8 cellular contexts compared by ENCODE assay signal in the genomic region with DNA sequence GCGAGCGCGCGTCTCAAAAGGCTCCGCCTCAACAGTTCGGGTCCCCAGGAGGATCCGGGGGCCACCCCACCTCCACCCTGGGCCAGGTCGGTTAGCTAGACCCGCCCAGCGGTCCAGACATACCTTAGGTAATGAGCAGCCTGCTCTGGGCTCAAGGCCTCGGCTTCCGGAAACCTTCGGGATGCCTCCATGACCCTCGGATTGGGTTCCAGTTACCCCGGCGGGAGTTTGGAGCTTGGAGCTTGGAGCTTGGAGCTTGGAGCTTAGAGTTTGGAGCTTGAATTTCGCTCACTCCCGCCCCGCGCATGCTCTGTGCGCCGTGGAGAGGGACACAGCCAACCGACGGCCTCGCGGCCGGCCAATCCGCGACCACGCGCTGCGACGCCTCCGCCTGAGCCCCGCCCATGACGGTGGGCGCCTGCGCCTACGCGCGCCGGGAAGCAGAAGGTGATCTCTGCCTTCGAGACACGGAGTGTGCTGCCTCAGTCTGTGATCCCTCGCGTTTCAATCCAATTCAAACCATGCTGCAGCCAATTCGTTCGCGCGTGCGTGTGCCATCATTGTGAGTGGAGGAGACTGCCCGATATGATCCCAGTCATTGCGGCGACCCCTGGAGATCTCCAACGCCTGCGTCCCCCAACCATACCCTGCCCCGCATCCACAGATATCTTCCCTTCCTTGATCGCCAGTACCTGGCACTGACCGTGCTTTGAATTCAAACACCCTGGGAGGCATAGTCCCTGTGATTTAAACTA. TPM values are rescaled to one million over a fixed set of nuclear protein-coding genes. Genes with fewer than 3 reads are reported as not detected.
DNase-seq lines count a peak whose midpoint lies in the region; ATAC-seq, FAIRE-seq and TF ChIP-seq lines count a peak whose summit lies in the region.

Gene ERCC6L, minus strand, starts transcription at position 307 of the 755 bp plus-strand sequence. Its CDS starts 116 bp downstream, at position 191.

- H3K9me3 ChIP-seq in left ventricle myocardium inferior (replicated peaks) (no peaks in the 10 kb centered on the region), psoas muscle (no peaks in the 10 kb centered on the region)

- H3K4me3 ChIP-seq in GM12875 (ENCODE audit: low read depth, low read length) (peak within 1 kb of the TSS; percentile 65), left ventricle myocardium inferior (peak within 1 kb of the TSS; percentile 60), psoas muscle (peak within 1 kb of the TSS; percentile 54)

- WGBS in psoas muscle, 3 donors = 1 to 26% (median 1%) methylated on average over 19 to 59 of the region's 59 CpGs

- peak; percentile 75 for DNase-seq in NCI-H128 (lab: John Stamatoyannopoulos, UW; ENCODE audit: unreplicated experiment)
- DNase-seq in amniotic stem cell (lab: John Stamatoyannopoulos, UW) = peak; percentile 25
- DNase-seq in left ventricle myocardium inferior = peak; percentile 85
- peak; percentile 85 to 94 for DNase-seq in psoas muscle
- DNase-seq in urothelium cell line (ENCODE audit: low spot score) = peak; percentile 95

- peaks cover 7% of the 10 kb centered on the region for H3K36me3 Mint-ChIP-seq in T-helper 1 cell treated with Interleukin-12 subunit alpha and Interleukin-12 subunit beta and Interleukin-4 antibody, amounts not matched to agents 30 μg/mL and 1 μg/mL, for 36 hours (ENCODE audit: low read depth)

- intact Hi-C loops in left ventricle myocardium inferior (cut with micrococcal nuclease) (no loop called here), psoas muscle (cut with DNase I) (no loop called here)

- no peak for TF ChIP-seq CTCF in GM12875 (IDR thresholded peaks at IDR 0.05; ENCODE audit: borderline replicate concordance, insufficient read depth, low read depth, low read length)
- TF ChIP-seq CTCF in left ventricle myocardium inferior (IDR thresholded peaks at IDR 0.05; ENCODE audit: borderline replicate concordance) = no peak
- no peak for TF ChIP-seq CTCF in psoas muscle (IDR thresholded peaks at IDR 0.05)

- no peaks in the 10 kb centered on the region for H3K36me3 ChIP-seq in left ventricle myocardium inferior
- no peaks in the 10 kb centered on the region for H3K36me3 ChIP-seq in psoas muscle (ENCODE audit: insufficient read depth in 1 of 2, low read depth in 1 of 2)

- H3K27ac ChIP-seq in left ventricle myocardium inferior (replicated peaks) (peak within 1 kb of the TSS; percentile 55), psoas muscle (no peak within 1 kb of the TSS)

- H3K27me3 Mint-ChIP-seq in T-helper 1 cell treated with Interleukin-12 subunit alpha and Interleukin-12 subunit beta and Interleukin-4 antibody, amounts not matched to agents 30 μg/mL and 1 μg/mL, for 36 hours (ENCODE audit: low read depth) = no peaks in the 10 kb centered on the region

- peaks cover 8% of the 10 kb centered on the region for H3K4me1 Mint-ChIP-seq in T-helper 1 cell treated with Interleukin-12 subunit alpha and Interleukin-12 subunit beta and Interleukin-4 antibody, amounts not matched to agents 30 μg/mL and 1 μg/mL, for 36 hours (ENCODE audit: low read depth)

- H3K4me3 Mint-ChIP-seq in T-helper 1 cell treated with Interleukin-12 subunit alpha and Interleukin-12 subunit beta and Interleukin-4 antibody, amounts not matched to agents 30 μg/mL and 1 μg/mL, for 36 hours = peak within 1 kb of the TSS; percentile 80

- peak; percentile 98 for ATAC-seq in HG02678 (IDR thresholded peaks at IDR 0.05; ENCODE audit: unreplicated experiment)
- ATAC-seq in psoas muscle = peak; percentile 98 to 100 (median 99)

- peak within 1 kb of the TSS; percentile 75 for H3K27ac Mint-ChIP-seq in T-helper 1 cell treated with Interleukin-12 subunit alpha and Interleukin-12 subunit beta and Interleukin-4 antibody, amounts not matched to agents 30 μg/mL and 1 μg/mL, for 36 hours

- H3K9me3 Mint-ChIP-seq in T-helper 1 cell treated with Interleukin-12 subunit alpha and Interleukin-12 subunit beta and Interleukin-4 antibody, amounts not matched to agents 30 μg/mL and 1 μg/mL, for 36 hours = no peaks in the 10 kb centered on the region

- FAIRE-seq in urothelium cell line (lab: Jason Lieb, UNC) = peak; percentile 75

- H3K27me3 ChIP-seq in left ventricle myocardium inferior (ENCODE audit: low read depth) (no peaks in the 10 kb centered on the region), psoas muscle (ENCODE audit: insufficient read depth in 3 of 3, low read length in 2 of 3) (no peaks in the 10 kb centered on the region)

- H3K4me1 ChIP-seq in left ventricle myocardium inferior (peaks cover 3% of the 10 kb centered on the region), psoas muscle (no peaks in the 10 kb centered on the region)

RNA-seq across cellular contexts. Expression of gene ERCC6L, which starts in this region (rescaled TPM):
- total RNA-seq in left ventricle myocardium inferior = not detected
- under 1 TPM in 1 of 4 donors, not detected in 3; 0.22 TPM for total RNA-seq in psoas muscle
- under 1 TPM in 2 of 3 donors, not detected in 1; 0.01 to 0.03 TPM for polyA plus RNA-seq in psoas muscle

Comparison
In these comparisons a context has a peak if more than half of its experiments do, and no peak if none do; other contexts are left out.
1. Peak in DNase-seq, H3K4me3 ChIP-seq and H3K27ac ChIP-seq in left ventricle myocardium inferior; RNA of the gene not detected or under 1 TPM.
2. Peak in DNase-seq, ATAC-seq and H3K4me3 ChIP-seq in psoas muscle; RNA of the gene not detected or under 1 TPM.
3. DNase-seq: peak in every context shown above with its lines; median percentile 95 in urothelium cell line; 90 in psoas muscle; 85 in left ventricle myocardium inferior; 75 in NCI-H128; 25 in amniotic stem cell.